1 cellular context compared by ENCODE assay signal in genomic region chr4:116108606-116109005, GRCh38.
TF ChIP-seq lines count a peak whose summit lies in the region.

No MANE protein-coding gene starts in this region.

TF ChIP-seq in H1, 55 proteins besides CTCF, POLR2A, EP300 and RAD21:
- no peak for TF ChIP-seq KDM1A (IDR thresholded peaks at IDR 0.05; ENCODE audit: borderline replicate concordance, low read length)
- TF ChIP-seq ATF3 (IDR thresholded peaks at IDR 0.05; ENCODE audit: insufficient read depth, low read depth, low read length) = no peak
- TF ChIP-seq TCF12 (IDR thresholded peaks at IDR 0.05; ENCODE audit: low read depth, low read length) = no peak
- TF ChIP-seq SP1 (IDR thresholded peaks at IDR 0.05; ENCODE audit: low read depth, low read length) = no peak
- no peak for TF ChIP-seq RBBP5 (IDR thresholded peaks at IDR 0.05; ENCODE audit: borderline replicate concordance, low read depth, low read length)
- TF ChIP-seq SIX5 (IDR thresholded peaks at IDR 0.05; ENCODE audit: low read depth, low read length) = no peak
- TF ChIP-seq ZNF274 (IDR thresholded peaks at IDR 0.05; ENCODE audit: borderline replicate concordance, extremely low read depth, low read length) = no peak
- TF ChIP-seq RFX5 (IDR thresholded peaks at IDR 0.05; ENCODE audit: borderline replicate concordance, low read depth, low read length) = no peak
- TF ChIP-seq KDM4A (IDR thresholded peaks at IDR 0.05; ENCODE audit: low read depth, low read length, severe bottlenecking) = no peak
- TF ChIP-seq FOSL1 (IDR thresholded peaks at IDR 0.05; ENCODE audit: insufficient read depth, low read depth, low read length) = no peak
- no peak for TF ChIP-seq POU5F1 (IDR thresholded peaks at IDR 0.05; ENCODE audit: low read depth, low read length)
- no peak for TF ChIP-seq POLR2AphosphoS5 (IDR thresholded peaks at IDR 0.05; ENCODE audit: low read depth, low read length)
- TF ChIP-seq EGR1 (IDR thresholded peaks at IDR 0.05; ENCODE audit: borderline replicate concordance, low read depth, low read length) = no peak
- TF ChIP-seq EZH2 (IDR thresholded peaks at IDR 0.05; ENCODE audit: low read depth, low read length, severe bottlenecking) = no peak
- no peak for TF ChIP-seq USF2 (IDR thresholded peaks at IDR 0.05; ENCODE audit: low read length)
- TF ChIP-seq SRF (IDR thresholded peaks at IDR 0.05; ENCODE audit: low read depth, low read length) = no peak
TF ChIP-seq in H1: peak in this region for 0.
